Comparison of ENCODE assay signal across 7 cellular contexts in the genomic region with DNA sequence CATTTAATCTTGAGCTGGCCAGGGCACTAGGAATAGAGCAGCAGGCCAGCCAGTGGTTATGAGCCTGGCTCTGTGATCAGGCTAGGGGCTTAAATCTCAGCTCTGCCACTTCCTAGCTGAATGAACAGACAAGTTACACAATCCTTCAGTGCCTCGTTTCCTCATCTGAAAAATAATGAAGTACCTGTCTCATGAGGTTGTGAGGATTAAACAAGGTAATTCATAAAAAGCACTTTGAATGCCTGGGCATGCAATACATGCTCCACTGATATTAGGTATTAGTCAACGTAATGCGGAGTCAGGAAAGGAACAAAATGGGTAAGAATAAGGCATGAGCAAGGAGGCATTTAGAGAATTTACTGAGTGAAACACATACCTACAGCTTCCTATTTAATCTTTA.
"Had no signal": no experiment of that assay in that cellular context is flagged by ENCODE, and none has a peak within 500 bp of the region (broad histone marks: within the 10 kb centered on the region; RNA-seq: fewer than 3 reads in every experiment).

No MANE protein-coding gene starts in this region.

- DNase-seq: GDM1 had no signal

- FAIRE-seq: G401.6, GM12878, GM12891, GM12892, GM18507, GM19239 had no signal

- H3K4me3 ChIP-seq: GM12878 had no signal

- ATAC-seq: GM12878 had no signal
